In genomic region chr19:17761148-17761547, GRCh38 we compare ENCODE assay signal across 23 cellular contexts.
"Had no signal": no experiment of that assay in that cellular context is flagged by ENCODE, and none has a peak within 500 bp of the region (broad histone marks: within the 10 kb centered on the region; RNA-seq: fewer than 3 reads in every experiment).

No MANE protein-coding gene starts in this region.

- H3K27ac ChIP-seq: esophagus squamous epithelium, left lung, lower lobe of right lung, tibial nerve had no signal

- H3K27me3 ChIP-seq: esophagus squamous epithelium had no signal

- H3K27ac Mint-ChIP-seq: activated naive CD4-positive, alpha-beta T cell treated with anti-CD3 and anti-CD28 coated beads, Interleukin-2, amount 10 ng/mL, durations not matched to agents 7 days and 5 days; activated naive CD8-positive, alpha-beta T cell treated with anti-CD3 and anti-CD28 coated beads, Interleukin-2, amount 10 ng/mL, durations not matched to agents 7 days and 5 days; dendritic cell treated with granulocyte-macrophage colony-stimulating factor and Interleukin-4, amounts not matched to agents 40 ng/mL and 50 ng/mL, for 4 days; T-helper 2 cell treated with Interferon-gamma antibody and Interleukin-4, amounts not matched to agents 5 μg/mL and 100 μg/mL, for 36 hours had no signal

- H3K9me3 Mint-ChIP-seq: activated naive CD4-positive, alpha-beta T cell treated with anti-CD3 and anti-CD28 coated beads, Interleukin-2, amount 10 ng/mL, durations not matched to agents 7 days and 5 days; activated naive CD8-positive, alpha-beta T cell treated with anti-CD3 and anti-CD28 coated beads, Interleukin-2, amount 10 ng/mL, durations not matched to agents 7 days and 5 days; dendritic cell treated with granulocyte-macrophage colony-stimulating factor and Interleukin-4, amounts not matched to agents 40 ng/mL and 50 ng/mL, for 4 days; naive thymus-derived CD8-positive, alpha-beta T cell; T-helper 2 cell treated with Interferon-gamma antibody and Interleukin-4, amounts not matched to agents 5 μg/mL and 100 μg/mL, for 36 hours had no signal

- H3K4me3 Mint-ChIP-seq: activated naive CD4-positive, alpha-beta T cell treated with anti-CD3 and anti-CD28 coated beads, Interleukin-2, amount 10 ng/mL, durations not matched to agents 7 days and 5 days; activated naive CD8-positive, alpha-beta T cell treated with anti-CD3 and anti-CD28 coated beads, Interleukin-2, amount 10 ng/mL, durations not matched to agents 7 days and 5 days; dendritic cell treated with granulocyte-macrophage colony-stimulating factor and Interleukin-4, amounts not matched to agents 40 ng/mL and 50 ng/mL, for 4 days; naive thymus-derived CD8-positive, alpha-beta T cell; neural crest cell; T-helper 2 cell treated with Interferon-gamma antibody and Interleukin-4, amounts not matched to agents 5 μg/mL and 100 μg/mL, for 36 hours had no signal

- DNase-seq: activated CD4-positive, alpha-beta T cell treated with anti-CD3 and anti-CD28 coated beads for 4 hours; activated CD4-positive, alpha-beta T cell treated with anti-CD3 and anti-CD28 coated beads, Interleukin-2, amount 50 U/mL, for 48 hours; activated CD8-positive, alpha-beta memory T cell treated with anti-CD3 and anti-CD28 coated beads for 24 hours; activated gamma-delta T cell; activated naive CD4-positive, alpha-beta T cell treated with anti-CD3 and anti-CD28 coated beads, Interleukin-2, amount 10 ng/mL, durations not matched to agents 7 days and 5 days; activated naive CD8-positive, alpha-beta T cell treated with anti-CD3 and anti-CD28 coated beads, Interleukin-2, amount 10 ng/mL, durations not matched to agents 7 days and 5 days; central memory CD4-positive, alpha-beta T cell; effector CD4-positive, alpha-beta T cell; esophagus squamous epithelium; foreskin melanocyte; kidney glomerular epithelial cell; left lung; lower lobe of right lung; mesenchymal stem cell; naive thymus-derived CD8-positive, alpha-beta T cell; stimulated activated CD4-positive, alpha-beta T cell treated with anti-CD3 and anti-CD28 coated beads, Interleukin-2, amount 100 ng/mL, for 48 hours; stimulated activated naive CD8-positive, alpha-beta T cell treated with anti-CD3 and anti-CD28 coated beads, Interleukin-15, Interleukin-2, amounts not matched to agents 100 U/mL and 50 U/mL, for 24 hours; T-helper 1 cell had no signal

- ATAC-seq: left lung; lower lobe of right lung; naive thymus-derived CD8-positive, alpha-beta T cell; right cardiac atrium; stimulated activated naive CD8-positive, alpha-beta T cell treated with anti-CD3 and anti-CD28 coated beads, Interleukin-15, Interleukin-2, amounts not matched to agents 100 U/mL and 50 U/mL, for 24 hours had no signal

- H3K27me3 Mint-ChIP-seq: activated naive CD4-positive, alpha-beta T cell treated with anti-CD3 and anti-CD28 coated beads, Interleukin-2, amount 10 ng/mL, durations not matched to agents 7 days and 5 days; activated naive CD8-positive, alpha-beta T cell treated with anti-CD3 and anti-CD28 coated beads, Interleukin-2, amount 10 ng/mL, durations not matched to agents 7 days and 5 days; dendritic cell treated with granulocyte-macrophage colony-stimulating factor and Interleukin-4, amounts not matched to agents 40 ng/mL and 50 ng/mL, for 4 days; naive thymus-derived CD8-positive, alpha-beta T cell had no signal
